11 cellular contexts compared by ENCODE assay signal in the genomic region with DNA sequence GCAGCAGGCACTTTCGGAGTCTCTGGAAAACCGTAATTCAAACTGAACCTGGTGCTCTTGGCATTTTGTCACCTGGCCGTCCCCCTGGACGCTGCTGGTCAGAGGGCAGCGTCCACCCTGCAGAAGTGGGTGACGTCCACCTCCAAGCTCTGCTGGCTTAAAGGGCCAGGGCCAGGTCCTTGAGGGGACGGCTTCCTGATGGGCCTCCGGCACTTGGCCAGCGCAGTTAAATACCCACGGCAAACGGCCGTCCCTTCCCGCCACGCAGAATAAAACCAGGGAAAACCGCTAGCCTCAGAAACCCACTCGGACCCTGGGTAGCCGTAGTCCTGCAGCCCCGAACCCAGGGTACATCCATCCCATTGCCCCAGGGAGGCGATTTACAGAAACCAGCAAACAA.
DNase-seq lines count a peak whose midpoint lies in the region; ATAC-seq and TF ChIP-seq lines count a peak whose summit lies in the region.
"Had no signal": no experiment of that assay in that cellular context is flagged by ENCODE, and none has a peak within 500 bp of the region (broad histone marks: within the 10 kb centered on the region; RNA-seq: fewer than 3 reads in every experiment).

No MANE protein-coding gene starts in this region.

- no peak overlapping the region for H3K9ac ChIP-seq in smooth muscle cell (ENCODE audit: low read depth)

- H3K4me3 Mint-ChIP-seq in CD4-positive, alpha-beta memory T cell = peak overlapping the region in 5 of 8 donors; percentile 15 to 82 (median 59)
- H3K4me3 Mint-ChIP-seq in T-cell (peak overlapping the region in 1 of 3 donors; percentile 53), type B pancreatic cell (no peak overlapping the region)

- peaks cover 3 to 9% of the 10 kb centered on the region in 2 donors for H3K36me3 Mint-ChIP-seq in CD4-positive, alpha-beta memory T cell
- H3K36me3 Mint-ChIP-seq in T-cell (peaks cover 14% of the 10 kb centered on the region), type B pancreatic cell (no peaks in the 10 kb centered on the region)

- no peak for TF ChIP-seq CTCF in esophagus muscularis mucosa (IDR thresholded peaks at IDR 0.05)
- no peak for TF ChIP-seq CTCF in smooth muscle cell (IDR thresholded peaks at IDR 0.05; ENCODE audit: borderline replicate concordance, insufficient read depth, poor library complexity, severe bottlenecking)
- TF ChIP-seq CTCF in type B pancreatic cell (conservative IDR thresholded peaks at IDR 0.05) = no peak

- H3K36me3 ChIP-seq in CD4-positive, alpha-beta memory T cell (ENCODE audit: insufficient read depth, low read length) = no peaks in the 10 kb centered on the region
- H3K36me3 ChIP-seq in esophagus muscularis mucosa (peaks cover 0 to 17% (median 9%) of the 10 kb centered on the region in 4 donors), smooth muscle cell (ENCODE audit: low read depth) (no peaks in the 10 kb centered on the region)

- peaks cover 55% of the 10 kb centered on the region for H3K4me1 ChIP-seq in CD4-positive, alpha-beta memory T cell (ENCODE audit: insufficient read depth, low read length)
- H3K4me1 ChIP-seq in esophagus muscularis mucosa = peaks cover 39 to 50% (median 46%) of the 10 kb centered on the region in 4 donors
- no peaks in the 10 kb centered on the region for H3K4me1 ChIP-seq in smooth muscle cell (ENCODE audit: low read depth)

- H3K9me3 ChIP-seq in CD4-positive, alpha-beta memory T cell (ENCODE audit: control insufficient read depth in 1 of 2, low read length in 2 of 2) = no peaks in the 10 kb centered on the region
- no peaks in the 10 kb centered on the region for H3K9me3 ChIP-seq in esophagus muscularis mucosa
- H3K9me3 ChIP-seq in smooth muscle cell (replicated peaks; ENCODE audit: low read depth) = no peaks in the 10 kb centered on the region

- no peak for ATAC-seq in T-cell (replicated peaks in 1 of 4)
- ATAC-seq in GM18520 (IDR thresholded peaks at IDR 0.05; ENCODE audit: unreplicated experiment) = no peak
- ATAC-seq: SK-N-SH treated with all-trans-retinoic acid at 6 μM for 48 hours had no signal

- H2AFZ ChIP-seq in smooth muscle cell (ENCODE audit: low read depth) = no peak overlapping the region

- no peaks in the 10 kb centered on the region for H4K20me1 ChIP-seq in smooth muscle cell (ENCODE audit: low read depth)

- no peak for TF ChIP-seq POLR2A in esophagus muscularis mucosa (IDR thresholded peaks at IDR 0.05; ENCODE audit: low read depth)

- H3K27ac Mint-ChIP-seq in CD4-positive, alpha-beta memory T cell = peak overlapping the region; percentile 56 to 100 (median 99)
- H3K27ac Mint-ChIP-seq in T-cell = peak overlapping the region; percentile 76 to 99
- H3K27ac Mint-ChIP-seq in type B pancreatic cell = no peak overlapping the region

- intact Hi-C loops in CD4-positive, alpha-beta memory T cell (cut with micrococcal nuclease) = no loop called here
- intact Hi-C loops in esophagus muscularis mucosa (cut with DNase I) = no loop called here

- peaks cover 8% of the 10 kb centered on the region for H3F3A ChIP-seq in smooth muscle cell (ENCODE audit: low read depth)

- peaks cover 0 to 4% (median 1%) of the 10 kb centered on the region in 8 donors for H3K9me3 Mint-ChIP-seq in CD4-positive, alpha-beta memory T cell
- H3K9me3 Mint-ChIP-seq in T-cell (peaks cover 0 to under 1% (median 0%) of the 10 kb centered on the region in 3 donors), type B pancreatic cell (no peaks in the 10 kb centered on the region)

- CTCF ChIA-PET in CD4-positive, alpha-beta memory T cell (lab: Charles Lee; ENCODE audit: partially characterized antibody) = interaction anchor here (0.7 to 1.7 kb wide), 5 partner anchors 14 to 36 kb away, joined by 3 to 6 read pairs (median 3); no protein-coding TSS in a partner anchor
- CTCF ChIA-PET in T-cell (lab: Charles Lee) = interaction anchor here in 1 of 2 donors (1.8 kb wide), 1 partner anchor 18 kb away, joined by 4 read pairs; no protein-coding TSS in a partner anchor

- H3K27me3 Mint-ChIP-seq in CD4-positive, alpha-beta memory T cell = no peaks in the 10 kb centered on the region
- H3K27me3 Mint-ChIP-seq in T-cell (no peaks in the 10 kb centered on the region), type B pancreatic cell (no peaks in the 10 kb centered on the region)

- no peaks in the 10 kb centered on the region for H3K79me2 ChIP-seq in smooth muscle cell (ENCODE audit: low read depth)

- no peaks in the 10 kb centered on the region for H3K27me3 ChIP-seq in CD4-positive, alpha-beta memory T cell (ENCODE audit: insufficient read depth, low read length)
- H3K27me3 ChIP-seq in esophagus muscularis mucosa (no peaks in the 10 kb centered on the region), smooth muscle cell (ENCODE audit: low read depth) (no peaks in the 10 kb centered on the region)

- H3K4me2 ChIP-seq in smooth muscle cell = peak overlapping the region; percentile 25

- POLR2A ChIA-PET in CD4-positive, alpha-beta memory T cell (lab: Charles Lee; ENCODE audit: partially characterized antibody) = interaction anchor here (6.8 to 9.8 kb wide), 2 partner anchors 16 kb away, joined by 55 to 200 read pairs; no protein-coding TSS in a partner anchor
- POLR2A ChIA-PET in T-cell (lab: Charles Lee) = no interaction called here

- peak overlapping the region in 1 of 2 donors; percentile 42 for H3K4me3 ChIP-seq in CD4-positive, alpha-beta memory T cell (ENCODE audit: low read length in 2 of 2)
- H3K4me3 ChIP-seq in esophagus muscularis mucosa = peak overlapping the region in 1 of 4 donors; percentile 6
- H3K4me3 ChIP-seq in smooth muscle cell = no peak overlapping the region

- DNase-seq in CD4-positive, alpha-beta memory T cell = no peak
- DNase-seq in T-cell (no peak), esophagus muscularis mucosa (ENCODE audit: extremely low spot score) (no peak), smooth muscle cell (lab: John Stamatoyannopoulos, UW; ENCODE audit: unreplicated experiment) (no peak), GOT3 (lab: John Stamatoyannopoulos, UW) (no peak), type B pancreatic cell (ENCODE audit: extremely low spot score, unreplicated experiment) (no peak)
- DNase-seq: COR-L47, Karpas-422, NCI-H2081 treated with DMSO at 0.1 percent for 48 hours had no signal

- no peak for TF ChIP-seq EP300 in esophagus muscularis mucosa (IDR thresholded peaks at IDR 0.05)

- peak overlapping the region; percentile 98 for H3K27ac ChIP-seq in CD4-positive, alpha-beta memory T cell (ENCODE audit: low read depth, low read length)
- H3K27ac ChIP-seq in esophagus muscularis mucosa (replicated peaks in 1 of 4) (peak overlapping the region; percentile 73 to 85 (median 78)), smooth muscle cell (ENCODE audit: low read depth) (peak overlapping the region; percentile 97)

- WGBS in esophagus muscularis mucosa = 74% methylated on average over 11 of the region's 19 CpGs
- 94% methylated on average over 19 of the region's 19 CpGs for WGBS in smooth muscle cell (ENCODE audit: low lambda C conversion rate)

- H3K4me1 Mint-ChIP-seq in CD4-positive, alpha-beta memory T cell = peaks cover 25 to 57% (median 42%) of the 10 kb centered on the region in 4 donors
- H3K4me1 Mint-ChIP-seq in T-cell (peaks cover 37 to 56% (median 51%) of the 10 kb centered on the region in 3 donors), type B pancreatic cell (ENCODE audit: unreplicated experiment) (peaks cover 14% of the 10 kb centered on the region)
